In the genomic region with DNA sequence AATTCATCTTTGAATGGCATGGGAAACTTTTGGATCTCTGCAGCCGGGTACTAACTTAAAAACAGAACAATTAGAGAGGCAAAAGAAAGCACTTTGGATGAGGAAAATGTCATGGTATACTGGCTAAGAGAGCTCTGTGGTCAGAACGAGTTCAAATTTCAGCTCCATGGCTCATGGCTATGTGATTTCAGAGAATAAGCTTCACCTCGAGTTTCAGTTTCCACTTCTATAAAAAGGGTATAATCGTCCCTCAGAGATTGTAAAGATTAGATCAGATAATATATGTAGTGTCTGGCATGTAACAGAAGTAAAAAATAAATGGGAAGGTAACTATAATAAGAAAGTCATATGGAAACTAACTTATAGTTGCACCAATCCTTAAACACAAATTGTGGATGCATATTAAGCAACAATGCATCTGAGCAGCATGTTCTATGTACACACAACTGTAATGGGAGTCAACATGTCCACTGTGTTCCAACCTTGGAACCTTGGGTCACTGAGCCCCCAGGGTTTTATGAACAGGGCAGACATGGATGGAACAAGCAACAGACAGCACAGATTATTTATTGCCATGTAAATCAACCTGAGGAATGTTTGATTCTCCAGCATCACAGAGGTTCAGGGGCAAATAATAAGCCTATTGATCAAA, we compare ENCODE assay signal across 11 cellular contexts.
A peak's percentile ranks its signal among the peaks of the same experiment; 100 is the strongest.
DNase-seq lines count a peak whose midpoint lies in the region; ATAC-seq and TF ChIP-seq lines count a peak whose summit lies in the region.
"Had no signal": no experiment of that assay in that cellular context is flagged by ENCODE, and none has a peak within 500 bp of the region (broad histone marks: within the 10 kb centered on the region; RNA-seq: fewer than 3 reads in every experiment).

No MANE protein-coding gene starts in this region.

- peak overlapping the region; percentile 64; the same call in 1 of the 2 replicates for H3K27ac ChIP-seq in GM23338 (ENCODE audit: low read depth)
- H3K27ac ChIP-seq in OCI-LY7 (ENCODE audit: low read depth, low read length, poor library complexity, severe bottlenecking), result no peak overlapping the region
- H3K27ac ChIP-seq: brain microvascular endothelial cell, neutrophil had no signal

- no peaks in the 10 kb centered on the region for H3K4me1 ChIP-seq in GM23338 (ENCODE audit: insufficient read depth)
- peaks cover 9% of the 10 kb centered on the region for H3K4me1 ChIP-seq in OCI-LY7 (ENCODE audit: insufficient read depth, low read length, poor library complexity, severe bottlenecking)

- H3K9me2 ChIP-seq in GM23338 (ENCODE audit: insufficient read depth) (no peaks in the 10 kb centered on the region), OCI-LY7 (ENCODE audit: insufficient read depth, low read length) (no peaks in the 10 kb centered on the region)

- TF ChIP-seq CTCF in GM23338 (conservative IDR thresholded peaks at IDR 0.05; ENCODE audit: low read depth in 2 of 2), result no peak
- no peak for TF ChIP-seq CTCF in OCI-LY7 (conservative IDR thresholded peaks at IDR 0.05; ENCODE audit: low read length)
- TF ChIP-seq CTCF in foreskin fibroblast (IDR thresholded peaks at IDR 0.05; ENCODE audit: low read depth, low read length), result no peak

- intact Hi-C loops in OCI-LY7 (cut with micrococcal nuclease; ENCODE audit: unreplicated experiment), result no loop called here

- POLR2A ChIA-PET in OCI-LY7 (lab: Charles Lee), result no interaction called here

- H3K36me3 ChIP-seq in GM23338 (ENCODE audit: insufficient read depth) (no peaks in the 10 kb centered on the region), OCI-LY7 (ENCODE audit: insufficient read depth, low read length) (peaks cover 15% of the 10 kb centered on the region; the same call in 1 of the 2 replicates)
- H3K36me3 ChIP-seq: brain microvascular endothelial cell had no signal

- H4K20me1 ChIP-seq in GM23338 (replicated peaks; ENCODE audit: insufficient read depth) (0 out of 2 replicates have a peak, but pooled peaks cover 5% of the 10 kb centered on the region), OCI-LY7 (ENCODE audit: insufficient read depth, low read length) (no peaks in the 10 kb centered on the region)

- no TSS peak for BruUV-seq in OCI-LY7 (replicated peaks; lab: Mats Ljungman, UMichigan)

- H3K79me2 ChIP-seq in GM23338 (replicated peaks; ENCODE audit: insufficient read depth) (no peaks in the 10 kb centered on the region; the same call in none of the 2 replicates), OCI-LY7 (ENCODE audit: insufficient read depth, low read depth, low read length) (no peaks in the 10 kb centered on the region)

- H3K4me3 ChIP-seq in GM23338, result no peak overlapping the region
- no peak overlapping the region for H3K4me3 ChIP-seq in OCI-LY7 (ENCODE audit: low read depth, low read length, poor library complexity, severe bottlenecking)
- no peak overlapping the region for H3K4me3 ChIP-seq in foreskin fibroblast (ENCODE audit: low read depth in 1 of 2, low read length in 2 of 2)

- ATAC-seq in GM23338, result no peak

- H3K4me1 Mint-ChIP-seq in activated naive CD4-positive, alpha-beta T cell treated with anti-CD3 and anti-CD28 coated beads, Interleukin-2, amount 50 U/mL, for 24 hours, result peaks cover 25% of the 10 kb centered on the region
- peaks cover 15% of the 10 kb centered on the region for H3K4me1 Mint-ChIP-seq in activated naive CD4-positive, alpha-beta T cell treated with anti-CD3 and anti-CD28 coated beads, Interleukin-2, amount 10 ng/mL, durations not matched to agents 7 days and 5 days
- peaks cover 10% of the 10 kb centered on the region for H3K4me1 Mint-ChIP-seq in GM23338
- H3K4me1 Mint-ChIP-seq in stimulated activated naive CD8-positive, alpha-beta T cell treated with anti-CD3 and anti-CD28 coated beads, Interleukin-15, Interleukin-2, amounts not matched to agents 100 ng/mL and 50 ng/mL, for 24 hours (ENCODE audit: low read depth), result peaks cover 53% of the 10 kb centered on the region

- no peaks in the 10 kb centered on the region for H3F3A ChIP-seq in GM23338 (replicated peaks; ENCODE audit: low read depth)

- no peaks in the 10 kb centered on the region for H3K27me3 ChIP-seq in GM23338 (ENCODE audit: insufficient read depth)
- H3K27me3 ChIP-seq: brain microvascular endothelial cell, neutrophil had no signal

- H3K27ac Mint-ChIP-seq in activated naive CD4-positive, alpha-beta T cell treated with anti-CD3 and anti-CD28 coated beads, Interleukin-2, amount 50 U/mL, for 24 hours, result peak overlapping the region; percentile 9
- no peak overlapping the region for H3K27ac Mint-ChIP-seq in activated naive CD4-positive, alpha-beta T cell treated with anti-CD3 and anti-CD28 coated beads, Interleukin-2, amount 10 ng/mL, durations not matched to agents 7 days and 5 days
- H3K27ac Mint-ChIP-seq in GM23338, result no peak overlapping the region
- H3K27ac Mint-ChIP-seq in stimulated activated naive CD8-positive, alpha-beta T cell treated with anti-CD3 and anti-CD28 coated beads, Interleukin-15, Interleukin-2, amounts not matched to agents 100 ng/mL and 50 ng/mL, for 24 hours, result peak overlapping the region; percentile 65

- no peak for DNase-seq in activated naive CD4-positive, alpha-beta T cell treated with anti-CD3 and anti-CD28 coated beads, Interleukin-2, amount 10 ng/mL, durations not matched to agents 7 days and 5 days
- DNase-seq in GM23338 (ENCODE audit: low spot score) (no peak), OCI-LY7 (ENCODE audit: low spot score) (peak; percentile 9), foreskin fibroblast (no peak), OCI-M2 (lab: John Stamatoyannopoulos, UW; ENCODE audit: unreplicated experiment) (no peak), NCI-H146 treated with DMSO at 0.1 percent for 48 hours (lab: John Stamatoyannopoulos, UW; ENCODE audit: unreplicated experiment) (no peak)
- DNase-seq: activated CD4-positive, alpha-beta T cell treated with anti-CD3 and anti-CD28 coated beads, Interleukin-2, amount 50 U/mL, for 4 hours; brain microvascular endothelial cell had no signal

- no peaks in the 10 kb centered on the region for H3K9me3 Mint-ChIP-seq in activated naive CD4-positive, alpha-beta T cell treated with anti-CD3 and anti-CD28 coated beads, Interleukin-2, amount 50 U/mL, for 24 hours
- no peaks in the 10 kb centered on the region for H3K9me3 Mint-ChIP-seq in activated naive CD4-positive, alpha-beta T cell treated with anti-CD3 and anti-CD28 coated beads, Interleukin-2, amount 10 ng/mL, durations not matched to agents 7 days and 5 days
- no peaks in the 10 kb centered on the region for H3K9me3 Mint-ChIP-seq in GM23338
- H3K9me3 Mint-ChIP-seq in stimulated activated naive CD8-positive, alpha-beta T cell treated with anti-CD3 and anti-CD28 coated beads, Interleukin-15, Interleukin-2, amounts not matched to agents 100 ng/mL and 50 ng/mL, for 24 hours, result no peaks in the 10 kb centered on the region

- no peak overlapping the region for H3K4me3 Mint-ChIP-seq in activated naive CD4-positive, alpha-beta T cell treated with anti-CD3 and anti-CD28 coated beads, Interleukin-2, amount 50 U/mL, for 24 hours
- H3K4me3 Mint-ChIP-seq in activated naive CD4-positive, alpha-beta T cell treated with anti-CD3 and anti-CD28 coated beads, Interleukin-2, amount 10 ng/mL, durations not matched to agents 7 days and 5 days, result no peak overlapping the region
- no peak overlapping the region for H3K4me3 Mint-ChIP-seq in GM23338
- peak overlapping the region; percentile 43 for H3K4me3 Mint-ChIP-seq in stimulated activated naive CD8-positive, alpha-beta T cell treated with anti-CD3 and anti-CD28 coated beads, Interleukin-15, Interleukin-2, amounts not matched to agents 100 ng/mL and 50 ng/mL, for 24 hours

- no peaks in the 10 kb centered on the region for H3K27me3 Mint-ChIP-seq in activated naive CD4-positive, alpha-beta T cell treated with anti-CD3 and anti-CD28 coated beads, Interleukin-2, amount 50 U/mL, for 24 hours
- no peaks in the 10 kb centered on the region for H3K27me3 Mint-ChIP-seq in activated naive CD4-positive, alpha-beta T cell treated with anti-CD3 and anti-CD28 coated beads, Interleukin-2, amount 10 ng/mL, durations not matched to agents 7 days and 5 days
- peaks cover 2% of the 10 kb centered on the region for H3K27me3 Mint-ChIP-seq in GM23338 (ENCODE audit: insufficient read depth, low read depth, poor library complexity)
- H3K27me3 Mint-ChIP-seq in stimulated activated naive CD8-positive, alpha-beta T cell treated with anti-CD3 and anti-CD28 coated beads, Interleukin-15, Interleukin-2, amounts not matched to agents 100 ng/mL and 50 ng/mL, for 24 hours, result no peaks in the 10 kb centered on the region

- CTCF ChIA-PET in activated naive CD4-positive, alpha-beta T cell treated with anti-CD3 and anti-CD28 coated beads, Interleukin-2, amount 10 ng/mL, durations not matched to agents 7 days and 5 days (lab: Charles Lee), result interaction anchor here (0.9 to 1.7 kb wide), 3 partner anchors 11 to 154 kb away, joined by 3 to 4 read pairs (median 3); no protein-coding TSS in a partner anchor
- CTCF ChIA-PET in OCI-LY7 (lab: Charles Lee; ENCODE audit: unreplicated experiment), result no interaction called here

- H2AFZ ChIP-seq in GM23338 (no peak overlapping the region), OCI-LY7 (ENCODE audit: low read length) (no peak overlapping the region)

- no peak overlapping the region for H3K4me2 ChIP-seq in GM23338
- H3K4me2 ChIP-seq in OCI-LY7 (ENCODE audit: low read length), result peak overlapping the region; percentile 33

- no peaks in the 10 kb centered on the region for H3K9me3 ChIP-seq in OCI-LY7 (ENCODE audit: low read length)
- H3K9me3 ChIP-seq: neutrophil had no signal

- peaks cover 6% of the 10 kb centered on the region for H3K36me3 Mint-ChIP-seq in activated naive CD4-positive, alpha-beta T cell treated with anti-CD3 and anti-CD28 coated beads, Interleukin-2, amount 50 U/mL, for 24 hours
- H3K36me3 Mint-ChIP-seq in activated naive CD4-positive, alpha-beta T cell treated with anti-CD3 and anti-CD28 coated beads, Interleukin-2, amount 10 ng/mL, durations not matched to agents 7 days and 5 days, result peaks cover 14% of the 10 kb centered on the region
- no peaks in the 10 kb centered on the region; the same call in 2 of the 3 replicates for H3K36me3 Mint-ChIP-seq in GM23338 (ENCODE audit: low read depth)
- H3K36me3 Mint-ChIP-seq in stimulated activated naive CD8-positive, alpha-beta T cell treated with anti-CD3 and anti-CD28 coated beads, Interleukin-15, Interleukin-2, amounts not matched to agents 100 ng/mL and 50 ng/mL, for 24 hours (ENCODE audit: low read depth), result peaks cover 21% of the 10 kb centered on the region

TF ChIP-seq in GM23338, 12 proteins besides CTCF, POLR2A, EP300 and RAD21 (continues in another document):
- TF ChIP-seq POLR2AphosphoS5 (IDR thresholded peaks at IDR 0.05; ENCODE audit: low read depth) (no peak), STAT1 (IDR thresholded peaks at IDR 0.05; ENCODE audit: unreplicated experiment) (no peak)
- TF ChIP-seq, protein P1, sequence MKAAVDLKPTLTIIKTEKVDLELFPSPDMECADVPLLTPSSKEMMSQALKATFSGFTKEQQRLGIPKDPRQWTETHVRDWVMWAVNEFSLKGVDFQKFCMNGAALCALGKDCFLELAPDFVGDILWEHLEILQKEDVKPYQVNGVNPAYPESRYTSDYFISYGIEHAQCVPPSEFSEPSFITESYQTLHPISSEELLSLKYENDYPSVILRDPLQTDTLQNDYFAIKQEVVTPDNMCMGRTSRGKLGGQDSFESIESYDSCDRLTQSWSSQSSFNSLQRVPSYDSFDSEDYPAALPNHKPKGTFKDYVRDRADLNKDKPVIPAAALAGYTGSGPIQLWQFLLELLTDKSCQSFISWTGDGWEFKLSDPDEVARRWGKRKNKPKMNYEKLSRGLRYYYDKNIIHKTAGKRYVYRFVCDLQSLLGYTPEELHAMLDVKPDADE (IDR thresholded peaks at IDR 0.05), result no peak

Comparison
In these comparisons a context has a peak if more than half of its experiments do, and no peak if none do; other contexts are left out.
1. H3K27ac Mint-ChIP-seq: peak in activated naive CD4-positive, alpha-beta T cell treated with anti-CD3 and anti-CD28 coated beads, Interleukin-2, amount 50 U/mL, for 24 hours (single experiment) and stimulated activated naive CD8-positive, alpha-beta T cell treated with anti-CD3 and anti-CD28 coated beads, Interleukin-15, Interleukin-2, amounts not matched to agents 100 ng/mL and 50 ng/mL, for 24 hours (single experiment); none in activated naive CD4-positive, alpha-beta T cell treated with anti-CD3 and anti-CD28 coated beads, Interleukin-2, amount 10 ng/mL, durations not matched to agents 7 days and 5 days (single experiment) and GM23338 (single experiment).